In genomic region chr20:11588875-11589274, GRCh38 we compare ENCODE assay signal across 6 cellular contexts.
"Had no signal": no experiment of that assay in that cellular context is flagged by ENCODE, and none has a peak within 500 bp of the region (broad histone marks: within the 10 kb centered on the region; RNA-seq: fewer than 3 reads in every experiment).

No MANE protein-coding gene starts in this region.

- FAIRE-seq: HTR-8/SVneo, K562 had no signal

- H3K27ac ChIP-seq: HL-60 had no signal

- ATAC-seq: K562 had no signal

- DNase-seq: IMR-90, KBM-7, KG1 had no signal

- H3K4me3 ChIP-seq: K562 had no signal
